In genomic region chr1:64042331-64043100, GRCh38 we compare ENCODE assay signal across 1 cellular context.
TF ChIP-seq lines count a peak whose summit lies in the region.

No MANE protein-coding gene starts in this region.

TF ChIP-seq in IMR-90, 13 proteins besides CTCF, POLR2A, EP300 and RAD21 (continued from another document):
- TF ChIP-seq ELK1 (IDR thresholded peaks at IDR 0.05; ENCODE audit: borderline replicate concordance, low read depth, low read length): no peak
- TF ChIP-seq RFX5 (IDR thresholded peaks at IDR 0.05; ENCODE audit: low read depth, low read length): no peak
- peak; percentile 13; the same call in 1 of the 2 replicates for TF ChIP-seq USF2 (IDR thresholded peaks at IDR 0.05; ENCODE audit: low read depth, low read length)
- peak; percentile 22 for TF ChIP-seq RCOR1 (IDR thresholded peaks at IDR 0.05; ENCODE audit: insufficient replicate concordance, low read length)
- TF ChIP-seq FOS (IDR thresholded peaks at IDR 0.05; ENCODE audit: low read depth, low read length): peak; percentile 40; the same call in 1 of the 2 replicates
